Comparison of ENCODE assay signal across 16 cellular contexts in genomic region chr12:9881246-9881645, GRCh38. TPM values are rescaled to one million over a fixed set of nuclear protein-coding genes. Genes with fewer than 3 reads are reported as not detected.
DNase-seq lines count a peak whose midpoint lies in the region; ATAC-seq, FAIRE-seq and TF ChIP-seq lines count a peak whose summit lies in the region.
"Had no signal": no experiment of that assay in that cellular context is flagged by ENCODE, and none has a peak within 500 bp of the region (broad histone marks: within the 10 kb centered on the region; RNA-seq: fewer than 3 reads in every experiment).

TSS of gene KLRF2 (plus strand) at chr12:9881489. CDS start at chr12:9881596, 107 bp downstream.

- H3K56ac ChIP-seq in H1 (replicated peaks; ENCODE audit: insufficient read length, low read depth, low read length) = no peak within 1 kb of the TSS

- peak within 1 kb of the TSS in 8 of 11 experiments; percentile 20 to 63 (median 46); a peak in 14 of 22 replicates for H3K4me2 ChIP-seq in BLaER1 treated with 17β-estradiol and CSF1 and Interleukin-3, amounts not matched to agents 10 nM and 100 nM
- H3K4me2 ChIP-seq in MM.1S (ENCODE audit: low read depth, low read length) = peak within 1 kb of the TSS; percentile 46
- no peak within 1 kb of the TSS for H3K4me2 ChIP-seq in H1 (ENCODE audit: insufficient read depth in 1 of 2, low read depth in 2 of 2, low read length in 2 of 2)

- H2AK5ac ChIP-seq in H1 (ENCODE audit: low read depth, low read length) = 0 out of 2 replicates have a peak within 1 kb of the TSS, but pooled peaks have one; percentile 10

- no peak within 1 kb of the TSS for H2BK12ac ChIP-seq in H1 (ENCODE audit: low read depth, low read length)

- no peaks in the 10 kb centered on the region for H3K36me3 Mint-ChIP-seq in activated naive CD8-positive, alpha-beta T cell
- no peaks in the 10 kb centered on the region for H3K36me3 Mint-ChIP-seq in activated naive CD8-positive, alpha-beta T cell treated with anti-CD3 and anti-CD28 coated beads for 36 hours
- H3K36me3 Mint-ChIP-seq in activated T-helper 1 cell treated with anti-CD3 and anti-CD28 coated beads, Interleukin-12 subunit alpha, Interleukin-12 subunit beta, Interleukin-2, Interleukin-4 antibody, amounts not matched to agents 30 ng/mL and 10 ng/mL and 1 ng/mL, durations not matched to agents 14 hours and 24 hours and 36 hours (ENCODE audit: low read depth) = no peaks in the 10 kb centered on the region
- H3K36me3 Mint-ChIP-seq: CD14-positive monocyte; CD8-positive, alpha-beta T cell had no signal

- TF ChIP-seq CTCF in MM.1S (IDR thresholded peaks at IDR 0.05; ENCODE audit: low read length) (no peak), H1 (IDR thresholded peaks at IDR 0.05; ENCODE audit: control extremely low read depth in 1 of 3, insufficient read depth in 1 of 3, low read depth in 1 of 3, low read length in 3 of 3) (no peak)

- H3K79me1 ChIP-seq in H1 (ENCODE audit: low read depth, low read length) = no peaks in the 10 kb centered on the region

- H3K9me3 Mint-ChIP-seq in activated naive CD8-positive, alpha-beta T cell (ENCODE audit: low read depth) = no peaks in the 10 kb centered on the region
- H3K9me3 Mint-ChIP-seq in activated naive CD8-positive, alpha-beta T cell treated with anti-CD3 and anti-CD28 coated beads for 36 hours = no peaks in the 10 kb centered on the region
- no peaks in the 10 kb centered on the region for H3K9me3 Mint-ChIP-seq in activated T-helper 1 cell treated with anti-CD3 and anti-CD28 coated beads, Interleukin-12 subunit alpha, Interleukin-12 subunit beta, Interleukin-2, Interleukin-4 antibody, amounts not matched to agents 30 ng/mL and 10 ng/mL and 1 ng/mL, durations not matched to agents 14 hours and 24 hours and 36 hours
- H3K9me3 Mint-ChIP-seq: CD8-positive, alpha-beta T cell had no signal

- no peak for TF ChIP-seq RAD21 in H1 (IDR thresholded peaks at IDR 0.05 in 1 of 2, conservative IDR thresholded peaks at IDR 0.05 in 1 of 2; ENCODE audit: low read depth in 2 of 2, low read length in 2 of 2)

- DNase-seq in activated naive CD8-positive, alpha-beta T cell treated with anti-CD3 and anti-CD28 coated beads for 36 hours = no peak
- DNase-seq in MM.1S (peak; percentile 43), H1 (ENCODE audit: low read depth in 1 of 2, low spot score in 2 of 2) (no peak), D341Med (ENCODE audit: low spot score) (no peak)
- DNase-seq in stimulated activated naive CD8-positive, alpha-beta T cell treated with anti-CD3 and anti-CD28 coated beads, Interleukin-15, Interleukin-2, amounts not matched to agents 100 U/mL and 50 U/mL, for 24 hours = no peak
- DNase-seq in activated T-helper 1 cell treated with anti-CD3 and anti-CD28 coated beads, Interleukin-12 subunit alpha, Interleukin-12 subunit beta, Interleukin-2, Interleukin-4 antibody, amounts not matched to agents 30 ng/mL and 10 ng/mL and 1 ng/mL, durations not matched to agents 14 hours and 24 hours and 36 hours (ENCODE audit: low spot score) = no peak
- DNase-seq: ACHN; CD8-positive, alpha-beta T cell; COR-L47; H7 had no signal

- TF ChIP-seq EP300 in H1 (IDR thresholded peaks at IDR 0.05; ENCODE audit: borderline replicate concordance in 1 of 2, low read depth in 2 of 2, low read length in 2 of 2) = no peak

- no peak within 1 kb of the TSS for H3K27ac ChIP-seq in BLaER1 treated with 17β-estradiol and CSF1 and Interleukin-3, amounts not matched to agents 10 nM and 100 nM
- H3K27ac ChIP-seq in MM.1S (ENCODE audit: low read length) (no peak within 1 kb of the TSS), H1 (ENCODE audit: low read depth, low read length) (no peak within 1 kb of the TSS)
- H3K27ac ChIP-seq: GM23248 had no signal

- POLR2A ChIA-PET in H1 (lab: Charles Lee; ENCODE audit: partially characterized antibody) = interaction anchor here (0.7 to 1.2 kb wide), 2 partner anchors 19 to 262 kb away, joined by 3 read pairs; no protein-coding TSS in a partner anchor

- TF ChIP-seq POLR2A in H1 (IDR thresholded peaks at IDR 0.05; ENCODE audit: control extremely low read depth in 1 of 2, low read depth in 2 of 2, low read length in 2 of 2) = no peak

- H4K91ac ChIP-seq in H1 (replicated peaks; ENCODE audit: insufficient read length, low read length) = no peak within 1 kb of the TSS

- no peak within 1 kb of the TSS for H4K8ac ChIP-seq in H1 (ENCODE audit: extremely low read depth, insufficient read depth, low read length)

- no peak within 1 kb of the TSS for H2BK15ac ChIP-seq in H1 (ENCODE audit: low read length)

- H3K27me3 ChIP-seq in BLaER1 treated with 17β-estradiol and CSF1 and Interleukin-3, amounts not matched to agents 10 nM and 100 nM = no peaks in the 10 kb centered on the region
- H3K27me3 ChIP-seq in MM.1S (replicated peaks; ENCODE audit: insufficient read depth, low read length) = no peaks in the 10 kb centered on the region
- H3K27me3 ChIP-seq in H1 (replicated peaks in 1 of 4; ENCODE audit: control insufficient read depth in 3 of 4, extremely low read depth in 1 of 4, insufficient read depth in 3 of 4, low read length in 3 of 4) = no peaks in the 10 kb centered on the region

- no peaks in the 10 kb centered on the region for H3K9me2 ChIP-seq in MM.1S (replicated peaks; ENCODE audit: insufficient read depth, low read length)

- H2AFZ ChIP-seq in MM.1S (ENCODE audit: low read length) (no peak within 1 kb of the TSS), H1 (ENCODE audit: low read length) (no peak within 1 kb of the TSS)
- H2AFZ ChIP-seq: GM23248 had no signal

- H3K9me3 ChIP-seq in BLaER1 treated with 17β-estradiol and CSF1 and Interleukin-3, amounts not matched to agents 10 nM and 100 nM (replicated peaks in 1 of 11) = peaks cover 0 to 4% (median 0%) of the 10 kb centered on the region in 11 experiments; a peak in 3 of 22 replicates
- no peaks in the 10 kb centered on the region for H3K9me3 ChIP-seq in MM.1S (replicated peaks; ENCODE audit: insufficient read depth, low read length)
- H3K9me3 ChIP-seq in H1 (ENCODE audit: insufficient read depth in 2 of 2, low read depth in 1 of 2, low read length in 1 of 2) = no peaks in the 10 kb centered on the region

- H3K18ac ChIP-seq in H1 (ENCODE audit: extremely low read depth, low read length) = no peak within 1 kb of the TSS

- H3K27ac Mint-ChIP-seq in activated naive CD8-positive, alpha-beta T cell = peak within 1 kb of the TSS; percentile 30
- no peak within 1 kb of the TSS for H3K27ac Mint-ChIP-seq in activated naive CD8-positive, alpha-beta T cell treated with anti-CD3 and anti-CD28 coated beads for 36 hours
- H3K27ac Mint-ChIP-seq in activated T-helper 1 cell treated with anti-CD3 and anti-CD28 coated beads, Interleukin-12 subunit alpha, Interleukin-12 subunit beta, Interleukin-2, Interleukin-4 antibody, amounts not matched to agents 30 ng/mL and 10 ng/mL and 1 ng/mL, durations not matched to agents 14 hours and 24 hours and 36 hours = no peak within 1 kb of the TSS
- H3K27ac Mint-ChIP-seq: CD8-positive, alpha-beta T cell had no signal

- intact Hi-C loops in activated T-helper 1 cell treated with anti-CD3 and anti-CD28 coated beads, Interleukin-12 subunit alpha, Interleukin-12 subunit beta, Interleukin-2, Interleukin-4 antibody, amounts not matched to agents 30 ng/mL and 10 ng/mL and 1 ng/mL, durations not matched to agents 14 hours and 24 hours and 36 hours (cut with micrococcal nuclease) = no loop called here

- H3K23ac ChIP-seq in H1 (ENCODE audit: insufficient read length) = no peak within 1 kb of the TSS

- H3K27me3 Mint-ChIP-seq in activated naive CD8-positive, alpha-beta T cell = no peaks in the 10 kb centered on the region
- no peaks in the 10 kb centered on the region for H3K27me3 Mint-ChIP-seq in activated naive CD8-positive, alpha-beta T cell treated with anti-CD3 and anti-CD28 coated beads for 36 hours
- no peaks in the 10 kb centered on the region for H3K27me3 Mint-ChIP-seq in activated T-helper 1 cell treated with anti-CD3 and anti-CD28 coated beads, Interleukin-12 subunit alpha, Interleukin-12 subunit beta, Interleukin-2, Interleukin-4 antibody, amounts not matched to agents 30 ng/mL and 10 ng/mL and 1 ng/mL, durations not matched to agents 14 hours and 24 hours and 36 hours (ENCODE audit: insufficient read depth)

- no peaks in the 10 kb centered on the region for H4K20me1 ChIP-seq in BLaER1 treated with 17β-estradiol and CSF1 and Interleukin-3, amounts not matched to agents 10 nM and 100 nM
- H4K20me1 ChIP-seq in MM.1S (ENCODE audit: insufficient read depth, low read length) = no peaks in the 10 kb centered on the region
- H4K20me1 ChIP-seq in H1 (replicated peaks in 1 of 2; ENCODE audit: control insufficient read depth in 1 of 2, insufficient read depth in 2 of 2, low read length in 2 of 2) = no peaks in the 10 kb centered on the region

- H2BK5ac ChIP-seq in H1 (ENCODE audit: low read depth, low read length) = no peak within 1 kb of the TSS

- no peak within 1 kb of the TSS for H3K4me3 ChIP-seq in BLaER1 treated with 17β-estradiol and CSF1 and Interleukin-3, amounts not matched to agents 10 nM and 100 nM
- H3K4me3 ChIP-seq in MM.1S (ENCODE audit: low read length) (no peak within 1 kb of the TSS), H1 (ENCODE audit: extremely low read depth in 1 of 4, insufficient read depth in 2 of 4, low read depth in 3 of 4, low read length in 4 of 4) (no peak within 1 kb of the TSS)
- H3K4me3 ChIP-seq: GM23248 had no signal

- no peak within 1 kb of the TSS for H4K5ac ChIP-seq in H1 (ENCODE audit: insufficient read length, low read depth, low read length)

- FAIRE-seq in H1 (lab: Jason Lieb, UNC) = no peak

- peaks cover 0 to 14% (median 9%) of the 10 kb centered on the region in 10 experiments; a peak in 14 of 20 replicates for H3K4me1 ChIP-seq in BLaER1 treated with 17β-estradiol and CSF1 and Interleukin-3, amounts not matched to agents 10 nM and 100 nM
- peaks cover 11% of the 10 kb centered on the region for H3K4me1 ChIP-seq in MM.1S (ENCODE audit: low read length)
- H3K4me1 ChIP-seq in H1 (replicated peaks in 1 of 4; ENCODE audit: control insufficient read depth in 3 of 4, insufficient read depth in 4 of 4, low read length in 3 of 4) = peaks cover 0 to 6% (median under 1%) of the 10 kb centered on the region in 4 experiments; a peak in 2 of 7 replicates

- H3K36me3 ChIP-seq in BLaER1 treated with 17β-estradiol and CSF1 and Interleukin-3, amounts not matched to agents 10 nM and 100 nM = no peaks in the 10 kb centered on the region
- H3K36me3 ChIP-seq in MM.1S (replicated peaks; ENCODE audit: insufficient read depth, low read length) (no peaks in the 10 kb centered on the region), H1 (ENCODE audit: control insufficient read depth in 2 of 4, insufficient read depth in 4 of 4, low read length in 3 of 4) (no peaks in the 10 kb centered on the region)

- H3K4ac ChIP-seq in H1 (replicated peaks; ENCODE audit: insufficient read length, low read depth, low read length) = no peak within 1 kb of the TSS

- H3K4me3 Mint-ChIP-seq in activated naive CD8-positive, alpha-beta T cell = no peak within 1 kb of the TSS
- H3K4me3 Mint-ChIP-seq in activated naive CD8-positive, alpha-beta T cell treated with anti-CD3 and anti-CD28 coated beads for 36 hours = no peak within 1 kb of the TSS
- no peak within 1 kb of the TSS for H3K4me3 Mint-ChIP-seq in activated T-helper 1 cell treated with anti-CD3 and anti-CD28 coated beads, Interleukin-12 subunit alpha, Interleukin-12 subunit beta, Interleukin-2, Interleukin-4 antibody, amounts not matched to agents 30 ng/mL and 10 ng/mL and 1 ng/mL, durations not matched to agents 14 hours and 24 hours and 36 hours
- H3K4me3 Mint-ChIP-seq: CD14-positive monocyte; CD8-positive, alpha-beta T cell had no signal

- H3K14ac ChIP-seq in H1 (ENCODE audit: insufficient read length) = no peak within 1 kb of the TSS

- H3K79me2 ChIP-seq in MM.1S (ENCODE audit: low read length) (no peaks in the 10 kb centered on the region), H1 (ENCODE audit: control insufficient read depth in 1 of 2, insufficient read depth in 2 of 2, low read length in 2 of 2) (no peaks in the 10 kb centered on the region)

- 89% methylated on average over 3 of the region's 3 CpGs; no CpG with 5 or more reads in 1 of the 2 experiments for WGBS in H1 (ENCODE audit: extremely low coverage in 1 of 2, insufficient coverage in 1 of 2, insufficient read length in 1 of 2, insufficient replicate concordance in 2 of 2, low coverage in 1 of 2, low lambda C conversion rate in 2 of 2, missing lambda C conversion rate in 1 of 2), 2 experiments

- no peak for ATAC-seq in stimulated activated naive CD8-positive, alpha-beta T cell treated with anti-CD3 and anti-CD28 coated beads, Interleukin-15, Interleukin-2, amounts not matched to agents 100 U/mL and 50 U/mL, for 24 hours
- ATAC-seq: CD8-positive, alpha-beta T cell had no signal

- peaks cover 12% of the 10 kb centered on the region for H3K4me1 Mint-ChIP-seq in activated naive CD8-positive, alpha-beta T cell (ENCODE audit: low read depth)
- peaks cover 12% of the 10 kb centered on the region for H3K4me1 Mint-ChIP-seq in activated naive CD8-positive, alpha-beta T cell treated with anti-CD3 and anti-CD28 coated beads for 36 hours
- peaks cover 17% of the 10 kb centered on the region for H3K4me1 Mint-ChIP-seq in activated T-helper 1 cell treated with anti-CD3 and anti-CD28 coated beads, Interleukin-12 subunit alpha, Interleukin-12 subunit beta, Interleukin-2, Interleukin-4 antibody, amounts not matched to agents 30 ng/mL and 10 ng/mL and 1 ng/mL, durations not matched to agents 14 hours and 24 hours and 36 hours (ENCODE audit: low read depth)
- H3K4me1 Mint-ChIP-seq: CD14-positive monocyte had no signal

- no peak within 1 kb of the TSS for H3K9ac ChIP-seq in BLaER1 treated with 17β-estradiol and CSF1 and Interleukin-3, amounts not matched to agents 10 nM and 100 nM
- H3K9ac ChIP-seq in MM.1S (ENCODE audit: low read length) (no peak within 1 kb of the TSS), H1 (replicated peaks in 1 of 4; ENCODE audit: extremely low read depth in 1 of 4, low read depth in 3 of 4, low read length in 3 of 4) (no peak within 1 kb of the TSS)
- H3K9ac ChIP-seq: GM23248 had no signal

- no peaks in the 10 kb centered on the region for H3K23me2 ChIP-seq in H1 (ENCODE audit: low read depth, low read length)

- H2BK20ac ChIP-seq in H1 (ENCODE audit: low read length) = no peak within 1 kb of the TSS

- CTCF ChIA-PET in H1 (lab: Charles Lee; ENCODE audit: partially characterized antibody) = interaction anchor here (1.4 kb wide), 1 partner anchor 9 kb away, joined by 4 read pairs; no protein-coding TSS in a partner anchor

- H3F3A ChIP-seq in MM.1S (ENCODE audit: insufficient read depth, low read length) = no peaks in the 10 kb centered on the region

- H2BK120ac ChIP-seq in H1 (replicated peaks; ENCODE audit: low read depth, low read length) = no peak within 1 kb of the TSS

RNA-seq across cellular contexts. Expression of gene KLRF2, which starts in this region (rescaled TPM):
- total RNA-seq in activated naive CD8-positive, alpha-beta T cell treated with anti-CD3 and anti-CD28 coated beads for 36 hours = not detected
- not detected in 2 replicates for total RNA-seq in H1 (2021; fragmentation: NEBNext Ultra II Directional; extraction: Animal tissue kit (Norgen Biotek cat#: 25700))
- not detected in 2 replicates for polyA plus RNA-seq in H1 (2011; rRNA removed)
- polyA plus RNA-seq in H1 (2011; cell fraction: cytosol; rRNA removed) = not detected
- polyA plus RNA-seq in H1 (2011; cell fraction: nucleus; rRNA removed) = not detected
- not detected in 4 replicates for polyA plus RNA-seq in H1 (2012, experiment 1 of 2)
- polyA plus RNA-seq in H1 (2012, experiment 2 of 2) = not detected
- polyA plus RNA-seq in H1 (2013, experiment 1 of 2) = not detected
- polyA plus RNA-seq in H1 (2013, experiment 2 of 2) = not detected
- polyA minus RNA-seq in H1 (2011; rRNA and poly(A)+ RNA removed) = not detected in 2 replicates
- polyA minus RNA-seq in H1 (2011; cell fraction: cytosol; rRNA and poly(A)+ RNA removed) = not detected
- not detected for polyA minus RNA-seq in H1 (2011; cell fraction: nucleus; rRNA and poly(A)+ RNA removed)
- not detected in 2 replicates for total RNA-seq in activated T-helper 1 cell treated with anti-CD3 and anti-CD28 coated beads, Interleukin-12 subunit alpha, Interleukin-12 subunit beta, Interleukin-2, Interleukin-4 antibody, amounts not matched to agents 30 ng/mL and 10 ng/mL and 1 ng/mL, durations not matched to agents 14 hours and 24 hours and 36 hours
- total RNA-seq: A172; CD8-positive, alpha-beta T cell; GM23248; H7; HT1080 had no signal
- polyA plus RNA-seq: CD14-positive monocyte, GM23248 had no signal

Comparison
In these comparisons a context has a peak if more than half of its experiments do, and no peak if none do; other contexts are left out.
1. H3K4me2 ChIP-seq: peak in BLaER1 treated with 17β-estradiol and CSF1 and Interleukin-3, amounts not matched to agents 10 nM and 100 nM (8 of 11) and MM.1S (single experiment); none in H1 (0 of 2).